ENCODE assay signal across 1 cellular context in genomic region chr7:101398631-101399289, GRCh38.
TF ChIP-seq lines count a peak whose summit lies in the region.

No MANE protein-coding gene starts in this region.

TF ChIP-seq in H1, 55 proteins besides CTCF, POLR2A, EP300 and RAD21 (continued from another document):
- TF ChIP-seq RFX5 (IDR thresholded peaks at IDR 0.05; ENCODE audit: borderline replicate concordance, low read depth, low read length): no peak
- no peak for TF ChIP-seq SIX5 (IDR thresholded peaks at IDR 0.05; ENCODE audit: low read depth, low read length)
- TF ChIP-seq POLR2AphosphoS5 (IDR thresholded peaks at IDR 0.05; ENCODE audit: low read depth, low read length): no peak
